Comparison of ENCODE assay signal across 1 cellular context in the genomic region with DNA sequence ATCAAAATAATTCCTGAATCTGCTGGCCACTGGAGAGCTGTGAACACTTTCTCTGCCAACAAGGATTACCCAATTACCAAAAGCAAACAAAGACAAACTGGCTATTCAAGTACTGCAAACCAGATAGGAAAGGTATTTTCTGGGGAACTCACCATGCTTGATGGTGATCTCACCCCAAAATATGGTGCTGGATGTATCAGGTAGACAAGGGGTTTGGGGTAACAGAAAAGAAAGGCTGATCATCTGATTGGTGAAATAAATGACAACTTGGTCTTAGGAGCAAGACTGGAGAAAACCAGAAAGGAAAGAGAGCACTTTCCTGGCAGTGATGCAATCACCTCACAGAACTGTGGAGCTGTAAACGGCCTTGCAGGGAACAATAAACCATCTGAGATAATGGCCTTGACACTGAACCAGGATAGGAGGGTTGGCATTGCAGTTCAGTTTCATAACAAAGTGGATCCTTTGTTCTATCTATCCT.
A peak's percentile ranks its signal among the peaks of the same experiment; 100 is the strongest.
TF ChIP-seq lines count a peak whose summit lies in the region.

No MANE protein-coding gene starts in this region.

TF ChIP-seq in HepG2, 621 proteins besides CTCF, POLR2A, EP300 and RAD21 (continued from another document and continues in another):
- TF ChIP-seq, protein P1, sequence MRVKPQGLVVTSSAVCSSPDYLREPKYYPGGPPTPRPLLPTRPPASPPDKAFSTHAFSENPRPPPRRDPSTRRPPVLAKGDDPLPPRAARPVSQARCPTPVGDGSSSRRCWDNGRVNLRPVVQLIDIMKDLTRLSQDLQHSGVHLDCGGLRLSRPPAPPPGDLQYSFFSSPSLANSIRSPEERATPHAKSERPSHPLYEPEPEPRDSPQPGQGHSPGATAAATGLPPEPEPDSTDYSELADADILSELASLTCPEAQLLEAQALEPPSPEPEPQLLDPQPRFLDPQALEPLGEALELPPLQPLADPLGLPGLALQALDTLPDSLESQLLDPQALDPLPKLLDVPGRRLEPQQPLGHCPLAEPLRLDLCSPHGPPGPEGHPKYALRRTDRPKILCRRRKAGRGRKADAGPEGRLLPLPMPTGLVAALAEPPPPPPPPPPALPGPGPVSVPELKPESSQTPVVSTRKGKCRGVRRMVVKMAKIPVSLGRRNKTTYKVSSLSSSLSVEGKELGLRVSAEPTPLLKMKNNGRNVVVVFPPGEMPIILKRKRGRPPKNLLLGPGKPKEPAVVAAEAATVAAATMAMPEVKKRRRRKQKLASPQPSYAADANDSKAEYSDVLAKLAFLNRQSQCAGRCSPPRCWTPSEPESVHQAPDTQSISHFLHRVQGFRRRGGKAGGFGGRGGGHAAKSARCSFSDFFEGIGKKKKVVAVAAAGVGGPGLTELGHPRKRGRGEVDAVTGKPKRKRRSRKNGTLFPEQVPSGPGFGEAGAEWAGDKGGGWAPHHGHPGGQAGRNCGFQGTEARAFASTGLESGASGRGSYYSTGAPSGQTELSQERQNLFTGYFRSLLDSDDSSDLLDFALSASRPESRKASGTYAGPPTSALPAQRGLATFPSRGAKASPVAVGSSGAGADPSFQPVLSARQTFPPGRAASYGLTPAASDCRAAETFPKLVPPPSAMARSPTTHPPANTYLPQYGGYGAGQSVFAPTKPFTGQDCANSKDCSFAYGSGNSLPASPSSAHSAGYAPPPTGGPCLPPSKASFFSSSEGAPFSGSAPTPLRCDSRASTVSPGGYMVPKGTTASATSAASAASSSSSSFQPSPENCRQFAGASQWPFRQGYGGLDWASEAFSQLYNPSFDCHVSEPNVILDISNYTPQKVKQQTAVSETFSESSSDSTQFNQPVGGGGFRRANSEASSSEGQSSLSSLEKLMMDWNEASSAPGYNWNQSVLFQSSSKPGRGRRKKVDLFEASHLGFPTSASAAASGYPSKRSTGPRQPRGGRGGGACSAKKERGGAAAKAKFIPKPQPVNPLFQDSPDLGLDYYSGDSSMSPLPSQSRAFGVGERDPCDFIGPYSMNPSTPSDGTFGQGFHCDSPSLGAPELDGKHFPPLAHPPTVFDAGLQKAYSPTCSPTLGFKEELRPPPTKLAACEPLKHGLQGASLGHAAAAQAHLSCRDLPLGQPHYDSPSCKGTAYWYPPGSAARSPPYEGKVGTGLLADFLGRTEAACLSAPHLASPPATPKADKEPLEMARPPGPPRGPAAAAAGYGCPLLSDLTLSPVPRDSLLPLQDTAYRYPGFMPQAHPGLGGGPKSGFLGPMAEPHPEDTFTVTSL (CRISPR knock-in tag; IDR thresholded peaks at IDR 0.05; ENCODE audit: borderline replicate concordance) = peak; percentile 81; the same call in 1 of the 2 replicates
- TF ChIP-seq RFX3 (CRISPR knock-in tag; IDR thresholded peaks at IDR 0.05) = no peak
- no peak for TF ChIP-seq ELF4 (CRISPR knock-in tag; IDR thresholded peaks at IDR 0.05; ENCODE audit: borderline replicate concordance)
- TF ChIP-seq POLR2AphosphoS2 (IDR thresholded peaks at IDR 0.05; ENCODE audit: low read depth, low read length) = no peak
- TF ChIP-seq MAF1 (CRISPR knock-in tag; IDR thresholded peaks at IDR 0.05; ENCODE audit: borderline replicate concordance) = no peak
- TF ChIP-seq, protein P2, sequence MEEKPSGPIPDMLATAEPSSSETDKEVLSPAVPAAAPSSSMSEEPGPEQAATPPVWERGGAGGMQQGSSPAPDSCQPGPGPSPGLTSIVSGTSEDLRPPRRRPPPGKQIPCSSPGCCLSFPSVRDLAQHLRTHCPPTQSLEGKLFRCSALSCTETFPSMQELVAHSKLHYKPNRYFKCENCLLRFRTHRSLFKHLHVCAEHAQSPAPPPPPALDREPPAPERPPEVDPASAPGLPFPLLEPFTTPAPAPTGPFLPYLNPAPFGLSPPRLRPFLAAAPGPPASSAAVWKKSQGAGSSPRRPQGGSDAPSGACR (CRISPR knock-in tag; IDR thresholded peaks at IDR 0.05) = no peak
- peak; percentile 99 for TF ChIP-seq CEBPG (CRISPR knock-in tag; IDR thresholded peaks at IDR 0.05)
- no peak for TF ChIP-seq ESRRA (CRISPR knock-in tag; IDR thresholded peaks at IDR 0.05; ENCODE audit: low read depth)
- TF ChIP-seq HDAC2 (CRISPR knock-in tag; IDR thresholded peaks at IDR 0.05) = peak; percentile 89
- TF ChIP-seq ZNF674 (CRISPR knock-in tag; IDR thresholded peaks at IDR 0.05; ENCODE audit: low read depth) = no peak
- TF ChIP-seq ZNF556 (CRISPR knock-in tag; IDR thresholded peaks at IDR 0.05; ENCODE audit: borderline replicate concordance) = no peak
- no peak for TF ChIP-seq NCOA1 (CRISPR knock-in tag; IDR thresholded peaks at IDR 0.05)
- no peak for TF ChIP-seq ZNF333 (CRISPR knock-in tag; IDR thresholded peaks at IDR 0.05; ENCODE audit: borderline replicate concordance)
- TF ChIP-seq FIP1L1 (IDR thresholded peaks at IDR 0.05; ENCODE audit: borderline replicate concordance, insufficient read depth, low read depth, low read length) = no peak
- no peak for TF ChIP-seq ZNF441 (CRISPR knock-in tag; IDR thresholded peaks at IDR 0.05; ENCODE audit: borderline replicate concordance)
- peak; percentile 43; the same call in 1 of the 2 replicates for TF ChIP-seq GATA4 (IDR thresholded peaks at IDR 0.05; ENCODE audit: borderline replicate concordance, low read depth)
- TF ChIP-seq TBL1XR1 (IDR thresholded peaks at IDR 0.05; ENCODE audit: borderline replicate concordance, low read length, partially characterized antibody) = peak; percentile 96
- TF ChIP-seq ZNF235 (CRISPR knock-in tag; IDR thresholded peaks at IDR 0.05; ENCODE audit: borderline replicate concordance) = no peak
- TF ChIP-seq ZNF160 (CRISPR knock-in tag; IDR thresholded peaks at IDR 0.05) = no peak
- TF ChIP-seq, protein P3, sequence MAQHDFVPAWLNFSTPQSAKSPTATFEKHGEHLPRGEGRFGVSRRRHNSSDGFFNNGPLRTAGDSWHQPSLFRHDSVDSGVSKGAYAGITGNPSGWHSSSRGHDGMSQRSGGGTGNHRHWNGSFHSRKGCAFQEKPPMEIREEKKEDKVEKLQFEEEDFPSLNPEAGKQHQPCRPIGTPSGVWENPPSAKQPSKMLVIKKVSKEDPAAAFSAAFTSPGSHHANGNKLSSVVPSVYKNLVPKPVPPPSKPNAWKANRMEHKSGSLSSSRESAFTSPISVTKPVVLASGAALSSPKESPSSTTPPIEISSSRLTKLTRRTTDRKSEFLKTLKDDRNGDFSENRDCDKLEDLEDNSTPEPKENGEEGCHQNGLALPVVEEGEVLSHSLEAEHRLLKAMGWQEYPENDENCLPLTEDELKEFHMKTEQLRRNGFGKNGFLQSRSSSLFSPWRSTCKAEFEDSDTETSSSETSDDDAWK (CRISPR knock-in tag; IDR thresholded peaks at IDR 0.05) = no peak
- no peak for TF ChIP-seq ZNF749 (CRISPR knock-in tag; IDR thresholded peaks at IDR 0.05; ENCODE audit: borderline replicate concordance)
- no peak for TF ChIP-seq HOXA9 (CRISPR knock-in tag; IDR thresholded peaks at IDR 0.05; ENCODE audit: borderline replicate concordance)
- TF ChIP-seq ZNF136 (CRISPR knock-in tag; IDR thresholded peaks at IDR 0.05; ENCODE audit: low read depth) = no peak
- TF ChIP-seq ZFP41 (CRISPR knock-in tag; IDR thresholded peaks at IDR 0.05; ENCODE audit: borderline replicate concordance) = no peak
- no peak for TF ChIP-seq ZSCAN22 (CRISPR knock-in tag; IDR thresholded peaks at IDR 0.05)
- TF ChIP-seq, protein P4, sequence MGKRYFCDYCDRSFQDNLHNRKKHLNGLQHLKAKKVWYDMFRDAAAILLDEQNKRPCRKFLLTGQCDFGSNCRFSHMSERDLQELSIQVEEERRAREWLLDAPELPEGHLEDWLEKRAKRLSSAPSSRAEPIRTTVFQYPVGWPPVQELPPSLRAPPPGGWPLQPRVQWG (CRISPR knock-in tag; IDR thresholded peaks at IDR 0.05; ENCODE audit: borderline replicate concordance, low read depth) = no peak
- TF ChIP-seq ZNF496 (CRISPR knock-in tag; IDR thresholded peaks at IDR 0.05; ENCODE audit: insufficient replicate concordance) = no peak
- TF ChIP-seq KDM1A (CRISPR knock-in tag; IDR thresholded peaks at IDR 0.05) = 0 out of 2 replicates have a peak, but pooled peaks have one; percentile 24
- TF ChIP-seq RBFOX2 (IDR thresholded peaks at IDR 0.05; ENCODE audit: low read depth, low read length) = no peak
- no peak for TF ChIP-seq PHF20 (CRISPR knock-in tag; IDR thresholded peaks at IDR 0.05)
- TF ChIP-seq, protein P5, sequence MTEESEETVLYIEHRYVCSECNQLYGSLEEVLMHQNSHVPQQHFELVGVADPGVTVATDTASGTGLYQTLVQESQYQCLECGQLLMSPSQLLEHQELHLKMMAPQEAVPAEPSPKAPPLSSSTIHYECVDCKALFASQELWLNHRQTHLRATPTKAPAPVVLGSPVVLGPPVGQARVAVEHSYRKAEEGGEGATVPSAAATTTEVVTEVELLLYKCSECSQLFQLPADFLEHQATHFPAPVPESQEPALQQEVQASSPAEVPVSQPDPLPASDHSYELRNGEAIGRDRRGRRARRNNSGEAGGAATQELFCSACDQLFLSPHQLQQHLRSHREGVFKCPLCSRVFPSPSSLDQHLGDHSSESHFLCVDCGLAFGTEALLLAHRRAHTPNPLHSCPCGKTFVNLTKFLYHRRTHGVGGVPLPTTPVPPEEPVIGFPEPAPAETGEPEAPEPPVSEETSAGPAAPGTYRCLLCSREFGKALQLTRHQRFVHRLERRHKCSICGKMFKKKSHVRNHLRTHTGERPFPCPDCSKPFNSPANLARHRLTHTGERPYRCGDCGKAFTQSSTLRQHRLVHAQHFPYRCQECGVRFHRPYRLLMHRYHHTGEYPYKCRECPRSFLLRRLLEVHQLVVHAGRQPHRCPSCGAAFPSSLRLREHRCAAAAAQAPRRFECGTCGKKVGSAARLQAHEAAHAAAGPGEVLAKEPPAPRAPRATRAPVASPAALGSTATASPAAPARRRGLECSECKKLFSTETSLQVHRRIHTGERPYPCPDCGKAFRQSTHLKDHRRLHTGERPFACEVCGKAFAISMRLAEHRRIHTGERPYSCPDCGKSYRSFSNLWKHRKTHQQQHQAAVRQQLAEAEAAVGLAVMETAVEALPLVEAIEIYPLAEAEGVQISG (CRISPR knock-in tag; IDR thresholded peaks at IDR 0.05) = peak; percentile 71
- TF ChIP-seq, protein P6, sequence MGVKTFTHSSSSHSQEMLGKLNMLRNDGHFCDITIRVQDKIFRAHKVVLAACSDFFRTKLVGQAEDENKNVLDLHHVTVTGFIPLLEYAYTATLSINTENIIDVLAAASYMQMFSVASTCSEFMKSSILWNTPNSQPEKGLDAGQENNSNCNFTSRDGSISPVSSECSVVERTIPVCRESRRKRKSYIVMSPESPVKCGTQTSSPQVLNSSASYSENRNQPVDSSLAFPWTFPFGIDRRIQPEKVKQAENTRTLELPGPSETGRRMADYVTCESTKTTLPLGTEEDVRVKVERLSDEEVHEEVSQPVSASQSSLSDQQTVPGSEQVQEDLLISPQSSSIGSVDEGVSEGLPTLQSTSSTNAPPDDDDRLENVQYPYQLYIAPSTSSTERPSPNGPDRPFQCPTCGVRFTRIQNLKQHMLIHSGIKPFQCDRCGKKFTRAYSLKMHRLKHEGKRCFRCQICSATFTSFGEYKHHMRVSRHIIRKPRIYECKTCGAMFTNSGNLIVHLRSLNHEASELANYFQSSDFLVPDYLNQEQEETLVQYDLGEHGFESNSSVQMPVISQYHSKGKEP (CRISPR knock-in tag; IDR thresholded peaks at IDR 0.05) = 0 out of 2 replicates have a peak, but pooled peaks have one; percentile 43
- no peak; the same call in 1 of the 2 replicates for TF ChIP-seq ZNF460 (CRISPR knock-in tag; IDR thresholded peaks at IDR 0.05; ENCODE audit: borderline replicate concordance)
- TF ChIP-seq, protein P7, sequence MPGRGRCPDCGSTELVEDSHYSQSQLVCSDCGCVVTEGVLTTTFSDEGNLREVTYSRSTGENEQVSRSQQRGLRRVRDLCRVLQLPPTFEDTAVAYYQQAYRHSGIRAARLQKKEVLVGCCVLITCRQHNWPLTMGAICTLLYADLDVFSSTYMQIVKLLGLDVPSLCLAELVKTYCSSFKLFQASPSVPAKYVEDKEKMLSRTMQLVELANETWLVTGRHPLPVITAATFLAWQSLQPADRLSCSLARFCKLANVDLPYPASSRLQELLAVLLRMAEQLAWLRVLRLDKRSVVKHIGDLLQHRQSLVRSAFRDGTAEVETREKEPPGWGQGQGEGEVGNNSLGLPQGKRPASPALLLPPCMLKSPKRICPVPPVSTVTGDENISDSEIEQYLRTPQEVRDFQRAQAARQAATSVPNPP (CRISPR knock-in tag; IDR thresholded peaks at IDR 0.05) = no peak
- TF ChIP-seq XBP1 (CRISPR knock-in tag; IDR thresholded peaks at IDR 0.05) = no peak
- 0 out of 2 replicates have a peak, but pooled peaks have one; percentile 41 for TF ChIP-seq ZNF124 (CRISPR knock-in tag; IDR thresholded peaks at IDR 0.05)
- TF ChIP-seq PHF5A (CRISPR knock-in tag; IDR thresholded peaks at IDR 0.05; ENCODE audit: low read depth, unreplicated experiment) = peak; percentile 38
- TF ChIP-seq, protein P8, sequence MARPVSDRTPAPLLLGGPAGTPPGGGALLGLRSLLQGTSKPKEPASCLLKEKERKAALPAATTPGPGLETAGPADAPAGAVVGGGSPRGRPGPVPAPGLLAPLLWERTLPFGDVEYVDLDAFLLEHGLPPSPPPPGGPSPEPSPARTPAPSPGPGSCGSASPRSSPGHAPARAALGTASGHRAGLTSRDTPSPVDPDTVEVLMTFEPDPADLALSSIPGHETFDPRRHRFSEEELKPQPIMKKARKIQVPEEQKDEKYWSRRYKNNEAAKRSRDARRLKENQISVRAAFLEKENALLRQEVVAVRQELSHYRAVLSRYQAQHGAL (CRISPR knock-in tag; IDR thresholded peaks at IDR 0.05; ENCODE audit: not compliant biosample characterization) = no peak
- TF ChIP-seq, protein P9, sequence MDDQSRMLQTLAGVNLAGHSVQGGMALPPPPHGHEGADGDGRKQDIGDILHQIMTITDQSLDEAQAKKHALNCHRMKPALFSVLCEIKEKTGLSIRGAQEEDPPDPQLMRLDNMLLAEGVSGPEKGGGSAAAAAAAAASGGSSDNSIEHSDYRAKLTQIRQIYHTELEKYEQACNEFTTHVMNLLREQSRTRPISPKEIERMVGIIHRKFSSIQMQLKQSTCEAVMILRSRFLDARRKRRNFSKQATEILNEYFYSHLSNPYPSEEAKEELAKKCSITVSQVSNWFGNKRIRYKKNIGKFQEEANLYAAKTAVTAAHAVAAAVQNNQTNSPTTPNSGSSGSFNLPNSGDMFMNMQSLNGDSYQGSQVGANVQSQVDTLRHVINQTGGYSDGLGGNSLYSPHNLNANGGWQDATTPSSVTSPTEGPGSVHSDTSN (CRISPR knock-in tag; IDR thresholded peaks at IDR 0.05; ENCODE audit: borderline replicate concordance) = no peak
- TF ChIP-seq KDM5A (IDR thresholded peaks at IDR 0.05; ENCODE audit: borderline replicate concordance, low read length) = no peak
- TF ChIP-seq GATAD2A (CRISPR knock-in tag; IDR thresholded peaks at IDR 0.05) = peak; percentile 98
- no peak for TF ChIP-seq SRY (CRISPR knock-in tag; IDR thresholded peaks at IDR 0.05)
- TF ChIP-seq ZNF7 (CRISPR knock-in tag; IDR thresholded peaks at IDR 0.05) = no peak
- no peak for TF ChIP-seq SMARCC2 (IDR thresholded peaks at IDR 0.05)
- TF ChIP-seq ZNF33B (CRISPR knock-in tag; IDR thresholded peaks at IDR 0.05) = no peak
- no peak; the same call in 1 of the 2 replicates for TF ChIP-seq KDM6A (CRISPR knock-in tag; IDR thresholded peaks at IDR 0.05; ENCODE audit: low read depth)
- TF ChIP-seq ZNF737 (CRISPR knock-in tag; IDR thresholded peaks at IDR 0.05; ENCODE audit: borderline replicate concordance) = no peak
- TF ChIP-seq MAZ (IDR thresholded peaks at IDR 0.05; ENCODE audit: borderline replicate concordance, low read depth, low read length) = no peak
- TF ChIP-seq MAZ (CRISPR knock-in tag; IDR thresholded peaks at IDR 0.05; ENCODE audit: low read depth) = no peak
- TF ChIP-seq ZNF747 (CRISPR knock-in tag; IDR thresholded peaks at IDR 0.05; ENCODE audit: borderline replicate concordance) = no peak
- no peak for TF ChIP-seq MEIS1 (CRISPR knock-in tag; IDR thresholded peaks at IDR 0.05; ENCODE audit: borderline replicate concordance)
